ENCODE assay signal across 25 cellular contexts in the genomic region with DNA sequence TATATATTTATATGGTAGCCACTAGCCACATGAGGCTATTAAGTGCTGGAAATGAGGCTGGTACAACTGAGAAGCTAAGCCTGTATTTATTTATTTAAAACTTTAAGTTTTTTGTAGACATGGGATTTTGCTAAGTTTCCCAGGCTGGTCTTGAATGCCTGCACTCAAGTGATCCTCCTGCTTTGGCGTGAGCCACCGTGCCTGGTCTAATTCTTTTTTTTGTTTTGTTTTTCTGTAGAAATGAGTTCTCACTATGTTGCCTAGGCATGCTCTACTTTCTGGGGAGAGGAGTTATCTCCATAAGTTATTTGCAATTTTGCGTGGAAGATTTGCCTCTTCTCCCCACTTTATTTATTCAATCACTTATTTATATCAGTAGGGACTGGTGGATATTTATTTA. TPM values are rescaled to one million over a fixed set of nuclear protein-coding genes. Genes with fewer than 3 reads are reported as not detected.
DNase-seq lines count a peak whose midpoint lies in the region; ATAC-seq lines count a peak whose summit lies in the region.
"Had no signal": no experiment of that assay in that cellular context is flagged by ENCODE, and none has a peak within 500 bp of the region (broad histone marks: within the 10 kb centered on the region; RNA-seq: fewer than 3 reads in every experiment).

No MANE protein-coding gene starts in this region.

- no peaks in the 10 kb centered on the region for H3K9me3 Mint-ChIP-seq in immature natural killer cell
- H3K9me3 Mint-ChIP-seq: activated CD4-positive, alpha-beta memory T cell treated with anti-CD3 and anti-CD28 coated beads for 36 hours; activated naive CD8-positive, alpha-beta T cell treated with anti-CD3 and anti-CD28 coated beads, Interleukin-2, amount 50 U/mL, for 24 hours; WTC11 had no signal

- ATAC-seq in GM21723 (IDR thresholded peaks at IDR 0.05; ENCODE audit: unreplicated experiment), result no peak
- ATAC-seq: activated naive CD8-positive, alpha-beta T cell treated with anti-CD3 and anti-CD28 coated beads, Interleukin-2, amount 50 U/mL, for 24 hours; left lobe of liver; upper lobe of right lung; WTC11 had no signal

- H3K4me3 Mint-ChIP-seq in immature natural killer cell, result no peak overlapping the region
- H3K4me3 Mint-ChIP-seq: activated CD4-positive, alpha-beta memory T cell treated with anti-CD3 and anti-CD28 coated beads for 36 hours; activated naive CD8-positive, alpha-beta T cell treated with anti-CD3 and anti-CD28 coated beads, Interleukin-2, amount 50 U/mL, for 24 hours; naive B cell; WTC11 had no signal

- DNase-seq in DMS79 (lab: John Stamatoyannopoulos, UW) (peak; percentile 8), DMS79 treated with DMSO at 0.1 percent for 48 hours (lab: John Stamatoyannopoulos, UW) (no peak), DMS114 treated with DMSO at 0.1 percent for 48 hours (lab: John Stamatoyannopoulos, UW; ENCODE audit: unreplicated experiment) (peak; percentile 27), NOMO-1 treated with dmso at 0.1 percent for 144 hours (lab: John Stamatoyannopoulos, UW; ENCODE audit: unreplicated experiment) (peak; percentile 33), immature natural killer cell (peak; percentile 23 to 53 (median 38)), HT-29 (ENCODE audit: low spot score) (no peak), middle frontal gyrus (ENCODE audit: extremely low spot score, low spot score) (no peak)
- DNase-seq: activated CD4-positive, alpha-beta memory T cell treated with anti-CD3 and anti-CD28 coated beads for 36 hours; activated naive CD8-positive, alpha-beta T cell treated with anti-CD3 and anti-CD28 coated beads, Interleukin-2, amount 50 U/mL, for 24 hours; BE2C; cerebellar nuclear complex; dorsolateral prefrontal cortex; head of caudate nucleus; IMR-90; mesendoderm; naive B cell; NCI-H2171 treated with DMSO at 0.1 percent for 48 hours; NCI-H526; OCI-M1; small intestine; stimulated activated CD4-positive, alpha-beta T cell treated with anti-CD3 and anti-CD28 coated beads, Interleukin-1b, Interleukin-23, amount 100 ng/mL, for 48 hours; upper lobe of right lung had no signal

- peaks cover 4 to 9% (median 6%) of the 10 kb centered on the region in 3 donors for H3K27me3 Mint-ChIP-seq in immature natural killer cell (ENCODE audit: low read depth in 3 of 3)
- H3K27me3 Mint-ChIP-seq: activated CD4-positive, alpha-beta memory T cell treated with anti-CD3 and anti-CD28 coated beads for 36 hours; activated naive CD8-positive, alpha-beta T cell treated with anti-CD3 and anti-CD28 coated beads, Interleukin-2, amount 50 U/mL, for 24 hours; naive B cell had no signal

- H3K4me1 Mint-ChIP-seq in immature natural killer cell, result peaks cover 17% of the 10 kb centered on the region in 2 donors
- H3K4me1 Mint-ChIP-seq: WTC11 had no signal

- H3K36me3 Mint-ChIP-seq in immature natural killer cell, result no peaks in the 10 kb centered on the region
- H3K36me3 Mint-ChIP-seq: WTC11 had no signal

- peak overlapping the region in 1 of 6 donors; percentile 17 for H3K27ac Mint-ChIP-seq in immature natural killer cell
- H3K27ac Mint-ChIP-seq: activated naive CD8-positive, alpha-beta T cell treated with anti-CD3 and anti-CD28 coated beads, Interleukin-2, amount 50 U/mL, for 24 hours; WTC11 had no signal

RNA-seq across cellular contexts. Expression of a gene that starts 4.8 kb away (rescaled TPM):
- polyA plus RNA-seq in immature natural killer cell, result 10 to 100 TPM; 26.2 to 42.3 (median 37.8) TPM
- 18.3 and 29.1 TPM in 2 replicates for total RNA-seq in HT-29 (2014; rRNA removed; shearing (Covaris generic))

RNA-seq across cellular contexts. Expression of a gene that starts 16.7 kb away (rescaled TPM):
- polyA plus RNA-seq in immature natural killer cell, result 1 to 10 TPM; 4.7 to 6.5 (median 6.5) TPM
- 2.0 and 2.9 TPM in 2 replicates for total RNA-seq in HT-29 (2014; rRNA removed; shearing (Covaris generic))

Comparison
In these comparisons a context has a peak if more than half of its experiments do, and no peak if none do; other contexts are left out.
1. DNase-seq: peak in DMS79 (single experiment), DMS114 treated with DMSO at 0.1 percent for 48 hours (single experiment), NOMO-1 treated with dmso at 0.1 percent for 144 hours (single experiment) and immature natural killer cell (3 of 3); none in DMS79 treated with DMSO at 0.1 percent for 48 hours (single experiment), HT-29 (single experiment) and middle frontal gyrus (single experiment).